In genomic region chr3:114444216-114444615, GRCh38 we compare ENCODE assay signal across 20 cellular contexts.
"Had no signal": no experiment of that assay in that cellular context is flagged by ENCODE, and none has a peak within 500 bp of the region (broad histone marks: within the 10 kb centered on the region; RNA-seq: fewer than 3 reads in every experiment).

No MANE protein-coding gene starts in this region.

- DNase-seq: dermis blood vessel endothelial cell; esophagus squamous epithelium; foreskin keratinocyte; kidney; left cardiac atrium; left ventricle myocardium inferior; lower lobe of right lung; mesendoderm; naive thymus-derived CD4-positive, alpha-beta T cell; nephron progenitor cell; stimulated activated CD4-positive, alpha-beta T cell treated with anti-CD3 and anti-CD28 coated beads, Interleukin-2, amount 100 ng/mL, for 24 hours; stimulated activated CD4-positive, alpha-beta T cell treated with anti-CD3 and anti-CD28 coated beads, Interleukin-4, amount 100 ng/mL, for 4 hours; stimulated activated naive B cell treated with anti-CD40 and anti-IgM and Interleukin-4, amounts not matched to agents 10 μg/mL and 1 μg/mL and 100 μg/mL, for 72 hours; stimulated activated naive CD8-positive, alpha-beta T cell treated with anti-CD3 and anti-CD28 coated beads, Interleukin-15, amount 100 ng/mL, for 72 hours; testis; upper lobe of right lung had no signal

- ATAC-seq: foreskin keratinocyte; left cardiac atrium; lower lobe of right lung; naive thymus-derived CD4-positive, alpha-beta T cell; sciatic nerve; stimulated activated naive B cell treated with anti-CD40 and anti-IgM and Interleukin-4, amounts not matched to agents 10 μg/mL and 1 μg/mL and 100 μg/mL, for 72 hours; stimulated activated naive CD8-positive, alpha-beta T cell treated with anti-CD3 and anti-CD28 coated beads, Interleukin-15, amount 100 ng/mL, for 72 hours; upper lobe of right lung had no signal

- H3K27me3 Mint-ChIP-seq: stimulated activated naive B cell treated with anti-CD40 and anti-IgM and Interleukin-4, amounts not matched to agents 10 μg/mL and 1 μg/mL and 100 μg/mL, for 72 hours; stimulated activated naive CD8-positive, alpha-beta T cell treated with anti-CD3 and anti-CD28 coated beads, Interleukin-15, amount 100 ng/mL, for 72 hours had no signal

- H3K4me3 Mint-ChIP-seq: naive thymus-derived CD4-positive, alpha-beta T cell; nephron progenitor cell; stimulated activated naive B cell treated with anti-CD40 and anti-IgM and Interleukin-4, amounts not matched to agents 10 μg/mL and 1 μg/mL and 100 μg/mL, for 72 hours; stimulated activated naive CD8-positive, alpha-beta T cell treated with anti-CD3 and anti-CD28 coated beads, Interleukin-15, amount 100 ng/mL, for 72 hours had no signal

- H3K4me3 ChIP-seq: esophagus squamous epithelium, left ventricle myocardium inferior, lower lobe of right lung, skin epidermis, testis, tibial nerve, upper lobe of right lung, vagina had no signal

- H3K27me3 ChIP-seq: esophagus squamous epithelium, foreskin keratinocyte, testis, tibial nerve, upper lobe of right lung, vagina had no signal

- H3K9me3 ChIP-seq: esophagus squamous epithelium, left ventricle myocardium inferior, lower lobe of right lung, testis, tibial nerve, upper lobe of right lung, vagina had no signal

- H3K36me3 ChIP-seq: esophagus squamous epithelium, left ventricle myocardium inferior, lower lobe of right lung, tibial nerve, upper lobe of right lung, vagina had no signal

- H3K9me3 Mint-ChIP-seq: naive thymus-derived CD4-positive, alpha-beta T cell; nephron progenitor cell; stimulated activated naive B cell treated with anti-CD40 and anti-IgM and Interleukin-4, amounts not matched to agents 10 μg/mL and 1 μg/mL and 100 μg/mL, for 72 hours; stimulated activated naive CD8-positive, alpha-beta T cell treated with anti-CD3 and anti-CD28 coated beads, Interleukin-15, amount 100 ng/mL, for 72 hours had no signal

- H3K27ac Mint-ChIP-seq: naive thymus-derived CD4-positive, alpha-beta T cell; nephron progenitor cell; stimulated activated naive B cell treated with anti-CD40 and anti-IgM and Interleukin-4, amounts not matched to agents 10 μg/mL and 1 μg/mL and 100 μg/mL, for 72 hours; stimulated activated naive CD8-positive, alpha-beta T cell treated with anti-CD3 and anti-CD28 coated beads, Interleukin-15, amount 100 ng/mL, for 72 hours had no signal

- H3K36me3 Mint-ChIP-seq: stimulated activated naive B cell treated with anti-CD40 and anti-IgM and Interleukin-4, amounts not matched to agents 10 μg/mL and 1 μg/mL and 100 μg/mL, for 72 hours had no signal

- H3K4me1 Mint-ChIP-seq: nephron progenitor cell had no signal

- H3K27ac ChIP-seq: esophagus squamous epithelium, foreskin keratinocyte, left ventricle myocardium inferior, lower lobe of right lung, skin epidermis, tibial nerve, upper lobe of right lung had no signal
